Comparison of ENCODE assay signal across 14 cellular contexts in genomic region chr5:142542906-142543305, GRCh38.
A peak's percentile ranks its signal among the peaks of the same experiment; 100 is the strongest.
DNase-seq lines count a peak whose midpoint lies in the region; ATAC-seq and TF ChIP-seq lines count a peak whose summit lies in the region.
"Had no signal": no experiment of that assay in that cellular context is flagged by ENCODE, and none has a peak within 500 bp of the region (broad histone marks: within the 10 kb centered on the region; RNA-seq: fewer than 3 reads in every experiment).

No MANE protein-coding gene starts in this region.

- H3K36me3 Mint-ChIP-seq in glutamatergic neuron (ENCODE audit: unreplicated experiment), result no peaks in the 10 kb centered on the region

- no peaks in the 10 kb centered on the region for H3K27me3 ChIP-seq in transverse colon
- H3K27me3 ChIP-seq: colonic mucosa had no signal

- TF ChIP-seq POLR2A in transverse colon (IDR thresholded peaks at IDR 0.05), result no peak

- DNase-seq in RKO (ENCODE audit: low spot score), result peak; percentile 37
- no peak for DNase-seq in epithelial cell of proximal tubule (ENCODE audit: low read depth)
- DNase-seq in medulla oblongata (ENCODE audit: extremely low spot score), result peak; percentile 43
- no peak for DNase-seq in transverse colon
- DNase-seq in glutamatergic neuron, result no peak
- no peak for DNase-seq in HT-29 (ENCODE audit: low spot score)
- DNase-seq: activated effector memory CD4-positive, alpha-beta T cell treated with Interleukin-2 at 50 U/mL for 16 hours; colonic mucosa; DMS79; NCI-H1417 treated with DMSO at 0.1 percent for 48 hours; NCI-H82; stimulated activated CD4-positive, alpha-beta T cell treated with anti-CD3 and anti-CD28 coated beads, Interleukin-12 subunit alpha, Interleukin-12 subunit beta, amount 100 ng/mL, for 4 hours had no signal

- H3K27ac Mint-ChIP-seq in glutamatergic neuron (ENCODE audit: unreplicated experiment), result no peak overlapping the region

- H3K4me1 ChIP-seq in transverse colon, result peaks cover 0 to 8% (median 0%) of the 10 kb centered on the region in 4 donors
- H3K4me1 ChIP-seq: colonic mucosa had no signal

- H3K9me3 Mint-ChIP-seq in glutamatergic neuron (ENCODE audit: unreplicated experiment), result peaks cover 2% of the 10 kb centered on the region

- H3K27me3 Mint-ChIP-seq in glutamatergic neuron (ENCODE audit: unreplicated experiment), result no peaks in the 10 kb centered on the region

- intact Hi-C loops in transverse colon (cut with DNase I; ENCODE audit: low total_unique reads), result no loop called here

- peak overlapping the region in 3 of 4 donors; percentile 60 to 69 (median 63) for H3K27ac ChIP-seq in transverse colon
- H3K27ac ChIP-seq: colonic mucosa had no signal

- no peak overlapping the region for H3K4me3 Mint-ChIP-seq in glutamatergic neuron (ENCODE audit: unreplicated experiment)

- TF ChIP-seq CTCF in epithelial cell of proximal tubule (conservative IDR thresholded peaks at IDR 0.05; ENCODE audit: low read depth, low read length), result peak; percentile 19
- TF ChIP-seq CTCF in transverse colon (IDR thresholded peaks at IDR 0.05), result peak in 1 of 5 experiments; percentile 25
- TF ChIP-seq CTCF in glutamatergic neuron (IDR thresholded peaks at IDR 0.05; ENCODE audit: partially characterized antibody, unreplicated experiment), result no peak

- H3K9me3 ChIP-seq in transverse colon, result no peaks in the 10 kb centered on the region
- H3K9me3 ChIP-seq: colonic mucosa had no signal

- no peak for TF ChIP-seq EP300 in transverse colon (IDR thresholded peaks at IDR 0.05; ENCODE audit: low read depth)

- in situ Hi-C loops in transverse colon (cut with MboI; ENCODE audit: low pct_ligation_motif_present in 1 of 4, low pct_unique_long_range_greater_than_20kb in 1 of 4, low sequenced_read_pairs in 3 of 4), result loop anchor here in 1 of 4 donors (25.0 kb wide), 1 partner anchor 381 kb away; no protein-coding TSS in a partner anchor

- H3K4me3 ChIP-seq in epithelial cell of proximal tubule (ENCODE audit: low read depth, low read length), result no peak overlapping the region
- no peak overlapping the region for H3K4me3 ChIP-seq in transverse colon
- H3K4me3 ChIP-seq: colonic mucosa had no signal

- WGBS in transverse colon (ENCODE audit: low coverage in 1 of 2), 2 donors, result 43 to 64% methylated on average over 3 of the region's 3 CpGs

- H3K36me3 ChIP-seq in transverse colon, result no peaks in the 10 kb centered on the region
- H3K36me3 ChIP-seq: colonic mucosa had no signal

- H3K4me1 Mint-ChIP-seq in glutamatergic neuron (ENCODE audit: low read depth, unreplicated experiment), result peaks cover 17% of the 10 kb centered on the region

- ATAC-seq in GM21367 (IDR thresholded peaks at IDR 0.05; ENCODE audit: unreplicated experiment) (no peak), GM18502 (IDR thresholded peaks at IDR 0.05; ENCODE audit: poor library complexity, unreplicated experiment) (no peak)

Comparison
In these comparisons a context has a peak if more than half of its experiments do, and no peak if none do; other contexts are left out.
1. DNase-seq: peak in RKO (single experiment) and medulla oblongata (single experiment); none in epithelial cell of proximal tubule (single experiment), transverse colon (single experiment), glutamatergic neuron (single experiment) and HT-29 (single experiment).